ENCODE assay signal across 1 cellular context in the genomic region with DNA sequence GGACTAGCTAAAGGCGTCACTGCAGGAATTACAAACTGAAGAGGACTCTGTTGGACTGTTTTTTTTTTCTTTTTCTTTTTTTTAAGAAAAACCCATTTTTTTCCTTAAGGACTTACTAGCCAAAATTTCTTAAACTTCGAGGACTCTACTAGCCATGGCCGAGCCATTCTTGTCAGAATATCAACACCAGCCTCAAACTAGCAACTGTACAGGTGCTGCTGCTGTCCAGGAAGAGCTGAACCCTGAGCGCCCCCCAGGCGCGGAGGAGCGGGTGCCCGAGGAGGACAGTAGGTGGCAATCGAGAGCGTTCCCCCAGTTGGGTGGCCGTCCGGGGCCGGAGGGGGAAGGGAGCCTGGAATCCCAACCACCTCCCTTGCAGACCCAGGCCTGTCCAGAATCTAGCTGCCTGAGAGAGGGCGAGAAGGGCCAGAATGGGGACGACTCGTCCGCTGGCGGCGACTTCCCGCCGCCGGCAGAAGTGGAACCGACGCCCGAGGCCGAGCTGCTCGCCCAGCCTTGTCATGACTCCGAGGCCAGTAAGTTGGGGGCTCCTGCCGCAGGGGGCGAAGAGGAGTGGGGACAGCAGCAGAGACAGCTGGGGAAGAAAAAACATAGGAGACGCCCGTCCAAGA.
TF ChIP-seq lines count a peak whose summit lies in the region.

No MANE protein-coding gene starts in this region.

TF ChIP-seq in endothelial cell of umbilical vein, 7 proteins besides CTCF, POLR2A, EP300 and RAD21:
- TF ChIP-seq GATA2 (IDR thresholded peaks at IDR 0.05; ENCODE audit: insufficient read depth, insufficient read length, low read depth, low read length), result no peak
- TF ChIP-seq, protein P1, sequence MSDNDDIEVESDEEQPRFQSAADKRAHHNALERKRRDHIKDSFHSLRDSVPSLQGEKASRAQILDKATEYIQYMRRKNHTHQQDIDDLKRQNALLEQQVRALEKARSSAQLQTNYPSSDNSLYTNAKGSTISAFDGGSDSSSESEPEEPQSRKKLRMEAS (IDR thresholded peaks at IDR 0.05; ENCODE audit: insufficient read depth, insufficient read length), result no peak
- TF ChIP-seq MYC (IDR thresholded peaks at IDR 0.05; ENCODE audit: low read depth, low read length), result no peak
- TF ChIP-seq POLR2AphosphoS5 (IDR thresholded peaks at IDR 0.05; ENCODE audit: insufficient read depth, low read depth, low read length), result no peak
- TF ChIP-seq JUN (IDR thresholded peaks at IDR 0.05; ENCODE audit: borderline replicate concordance, insufficient read depth, insufficient read length, low read depth), result no peak
- no peak for TF ChIP-seq FOS (IDR thresholded peaks at IDR 0.05; ENCODE audit: borderline replicate concordance, insufficient read depth, low read length)
- no peak for TF ChIP-seq EZH2 (IDR thresholded peaks at IDR 0.05; ENCODE audit: borderline replicate concordance, low read depth, low read length, severe bottlenecking)
